In genomic region chr2:10832228-10832936, GRCh38 we compare ENCODE assay signal across 1 cellular context.
TF ChIP-seq lines count a peak whose summit lies in the region.

No MANE protein-coding gene starts in this region.

TF ChIP-seq in HepG2, 621 proteins besides CTCF, POLR2A, EP300 and RAD21 (continued from another document and continues in another):
- TF ChIP-seq ZBTB44 (CRISPR knock-in tag; IDR thresholded peaks at IDR 0.05) = no peak
- 0 out of 2 replicates have a peak, but pooled peaks have one; percentile 16 for TF ChIP-seq TBX2 (CRISPR knock-in tag; IDR thresholded peaks at IDR 0.05; ENCODE audit: borderline replicate concordance)
- TF ChIP-seq UBTF (CRISPR knock-in tag; IDR thresholded peaks at IDR 0.05) = peak; percentile 33; the same call in 1 of the 2 replicates
- 0 out of 2 replicates have a peak, but pooled peaks have one; percentile 38 for TF ChIP-seq ZFP90 (CRISPR knock-in tag; IDR thresholded peaks at IDR 0.05; ENCODE audit: borderline replicate concordance)
- no peak for TF ChIP-seq SP140L (CRISPR knock-in tag; IDR thresholded peaks at IDR 0.05; ENCODE audit: borderline replicate concordance)
- no peak for TF ChIP-seq ZNF234 (CRISPR knock-in tag; conservative IDR thresholded peaks at IDR 0.05)
- TF ChIP-seq ZNF20 (CRISPR knock-in tag; IDR thresholded peaks at IDR 0.05) = no peak
- peak; percentile 33; the same call in 1 of the 2 replicates for TF ChIP-seq ZFY (CRISPR knock-in tag; IDR thresholded peaks at IDR 0.05)
- no peak for TF ChIP-seq TBP (CRISPR knock-in tag; IDR thresholded peaks at IDR 0.05)
- no peak for TF ChIP-seq PLSCR1 (CRISPR knock-in tag; IDR thresholded peaks at IDR 0.05; ENCODE audit: borderline replicate concordance)
- no peak for TF ChIP-seq SP5 (CRISPR knock-in tag; IDR thresholded peaks at IDR 0.05; ENCODE audit: borderline replicate concordance, low read depth)
- TF ChIP-seq CBX5 (CRISPR knock-in tag; IDR thresholded peaks at IDR 0.05; ENCODE audit: borderline replicate concordance) = peak; percentile 68; the same call in 1 of the 2 replicates
- TF ChIP-seq ZBTB33 (CRISPR knock-in tag; IDR thresholded peaks at IDR 0.05) = peak; percentile 31; the same call in 1 of the 2 replicates
- no peak for TF ChIP-seq ZNF101 (CRISPR knock-in tag; IDR thresholded peaks at IDR 0.05; ENCODE audit: borderline replicate concordance, low read depth)
- TF ChIP-seq ZNF501 (CRISPR knock-in tag; IDR thresholded peaks at IDR 0.05) = 0 out of 2 replicates have a peak, but pooled peaks have one; percentile 23
- TF ChIP-seq ARID3A (IDR thresholded peaks at IDR 0.05; ENCODE audit: low read depth, low read length) = 0 out of 2 replicates have a peak, but pooled peaks have one; percentile 20
- peak; percentile 50 to 71; a peak in 2 of 4 replicates for TF ChIP-seq HMGXB4 (CRISPR knock-in tag; IDR thresholded peaks at IDR 0.05; ENCODE audit: borderline replicate concordance in 1 of 2, low read depth in 1 of 2)
- TF ChIP-seq ZNF550 (CRISPR knock-in tag; IDR thresholded peaks at IDR 0.05; ENCODE audit: borderline replicate concordance) = 0 out of 2 replicates have a peak, but pooled peaks have one; percentile 25
- 0 out of 2 replicates have a peak, but pooled peaks have one; percentile 39 for TF ChIP-seq MTERF4 (CRISPR knock-in tag; IDR thresholded peaks at IDR 0.05)
- TF ChIP-seq NFAT5 (CRISPR knock-in tag; IDR thresholded peaks at IDR 0.05) = 0 out of 2 replicates have a peak, but pooled peaks have one; percentile 16
- TF ChIP-seq ZNF691 (CRISPR knock-in tag; IDR thresholded peaks at IDR 0.05; ENCODE audit: borderline replicate concordance, low read depth) = peak; percentile 70; the same call in 1 of the 2 replicates
- TF ChIP-seq ZNF713 (CRISPR knock-in tag; IDR thresholded peaks at IDR 0.05) = no peak
- no peak for TF ChIP-seq U2AF1 (optimal IDR thresholded peaks at IDR 0.05; ENCODE audit: low read depth, low read length)
- TF ChIP-seq ZNF784 (CRISPR knock-in tag; IDR thresholded peaks at IDR 0.05; ENCODE audit: borderline replicate concordance) = no peak
- peak; percentile 37; the same call in 1 of the 2 replicates for TF ChIP-seq ZIK1 (CRISPR knock-in tag; IDR thresholded peaks at IDR 0.05; ENCODE audit: borderline replicate concordance, low read depth)
- TF ChIP-seq MAX (IDR thresholded peaks at IDR 0.05) = peak; percentile 63; the same call in 1 of the 2 replicates
